In genomic region chr7:51446785-51447184, GRCh38 we compare ENCODE assay signal across 18 cellular contexts.
A peak's percentile ranks its signal among the peaks of the same experiment; 100 is the strongest.
DNase-seq lines count a peak whose midpoint lies in the region; ATAC-seq and TF ChIP-seq lines count a peak whose summit lies in the region.
"Had no signal": no experiment of that assay in that cellular context is flagged by ENCODE, and none has a peak within 500 bp of the region (broad histone marks: within the 10 kb centered on the region; RNA-seq: fewer than 3 reads in every experiment).

No MANE protein-coding gene starts in this region.

- no peaks in the 10 kb centered on the region for H3K27me3 ChIP-seq in GM23338 (ENCODE audit: insufficient read depth)
- peaks cover 4% of the 10 kb centered on the region; the same call in 1 of the 2 replicates for H3K27me3 ChIP-seq in HUES6 (ENCODE audit: control insufficient read depth, insufficient read depth, low read length)
- no peaks in the 10 kb centered on the region for H3K27me3 ChIP-seq in neural progenitor cell
- no peaks in the 10 kb centered on the region for H3K27me3 ChIP-seq in CD8-positive, alpha-beta T cell (ENCODE audit: insufficient read depth, low read length)
- H3K27me3 ChIP-seq in GM23248 (replicated peaks; ENCODE audit: insufficient read depth) = no peaks in the 10 kb centered on the region
- H3K27me3 ChIP-seq in effector memory CD4-positive, alpha-beta T cell (replicated peaks; ENCODE audit: control insufficient read depth, insufficient read depth, low read length, poor library complexity, severe bottlenecking) = no peaks in the 10 kb centered on the region

- H3K27ac ChIP-seq in GM23338 (ENCODE audit: low read depth) (no peak overlapping the region), HUES6 (ENCODE audit: low read depth, low read length) (no peak overlapping the region), neural progenitor cell (no peak overlapping the region), GM23248 (no peak overlapping the region)
- no peak overlapping the region for H3K27ac ChIP-seq in CD8-positive, alpha-beta T cell (ENCODE audit: low read depth, low read length)
- no peak overlapping the region for H3K27ac ChIP-seq in effector memory CD4-positive, alpha-beta T cell (ENCODE audit: insufficient read depth, low read length, poor library complexity, severe bottlenecking)
- H3K27ac ChIP-seq: HL-60 had no signal

- TF ChIP-seq CTCF in GM23338 (conservative IDR thresholded peaks at IDR 0.05; ENCODE audit: low read depth in 2 of 2) (no peak), glutamatergic neuron (IDR thresholded peaks at IDR 0.05; ENCODE audit: partially characterized antibody, unreplicated experiment) (no peak), neural progenitor cell (IDR thresholded peaks at IDR 0.05) (no peak)
- no peak for TF ChIP-seq CTCF in CD8-positive, alpha-beta T cell (IDR thresholded peaks at IDR 0.05)

- 24 to 36% methylated on average over 5 of the region's 5 CpGs for WGBS in GM23248 (ENCODE audit: low coverage in 1 of 2, low lambda C conversion rate in 2 of 2, missing lambda C conversion rate in 2 of 2), 2 experiments

- intact Hi-C loops in CD8-positive, alpha-beta T cell (cut with DNase I, micrococcal nuclease) = no loop called here

- H3K9me2 ChIP-seq in GM23338 (ENCODE audit: insufficient read depth) = 0 out of 2 replicates have a peak, but pooled peaks cover 14% of the 10 kb centered on the region
- no peaks in the 10 kb centered on the region for H3K9me2 ChIP-seq in GM23248 (ENCODE audit: insufficient read depth)

- peaks cover 32% of the 10 kb centered on the region for H3K4me1 ChIP-seq in GM23338 (ENCODE audit: insufficient read depth)
- H3K4me1 ChIP-seq in HUES6 (ENCODE audit: control insufficient read depth, insufficient read depth, low read length) = peaks cover 27% of the 10 kb centered on the region
- H3K4me1 ChIP-seq in neural progenitor cell = peaks cover 30% of the 10 kb centered on the region
- no peaks in the 10 kb centered on the region for H3K4me1 ChIP-seq in CD8-positive, alpha-beta T cell (ENCODE audit: insufficient read depth, low read length)
- no peaks in the 10 kb centered on the region for H3K4me1 ChIP-seq in GM23248 (ENCODE audit: insufficient read depth)
- no peaks in the 10 kb centered on the region for H3K4me1 ChIP-seq in effector memory CD4-positive, alpha-beta T cell (ENCODE audit: control insufficient read depth, insufficient read depth, low read length, poor library complexity, severe bottlenecking)

- H3K9me3 ChIP-seq in HUES6 (ENCODE audit: control insufficient read depth, insufficient read depth, low read depth, low read length) (peaks cover 27% of the 10 kb centered on the region), neural progenitor cell (ENCODE audit: low read depth) (peaks cover 15% of the 10 kb centered on the region), GM23248 (ENCODE audit: low read depth) (no peaks in the 10 kb centered on the region)
- no peaks in the 10 kb centered on the region for H3K9me3 ChIP-seq in CD8-positive, alpha-beta T cell (ENCODE audit: low read length)
- H3K9me3 ChIP-seq in effector memory CD4-positive, alpha-beta T cell (ENCODE audit: control insufficient read depth, low read length) = no peaks in the 10 kb centered on the region

- CTCF ChIA-PET in CD8-positive, alpha-beta T cell (lab: Charles Lee) = no interaction called here

- H3K4me3 ChIP-seq in GM23338 = no peak overlapping the region
- H3K4me3 ChIP-seq in HUES6 (ENCODE audit: low read depth, low read length) = peak overlapping the region; percentile 27; the same call in 1 of the 2 replicates
- H3K4me3 ChIP-seq in neural progenitor cell = no peak overlapping the region
- H3K4me3 ChIP-seq in CD8-positive, alpha-beta T cell (ENCODE audit: low read depth, low read length) = no peak overlapping the region
- H3K4me3 ChIP-seq in GM23248 = no peak overlapping the region
- no peak overlapping the region for H3K4me3 ChIP-seq in effector memory CD4-positive, alpha-beta T cell (ENCODE audit: insufficient read depth, low read depth, low read length, poor library complexity, severe bottlenecking)
- H3K4me3 ChIP-seq: GM12878 had no signal

- H3F3A ChIP-seq in GM23338 (replicated peaks; ENCODE audit: low read depth) (0 out of 2 replicates have a peak, but pooled peaks cover 3% of the 10 kb centered on the region), neural progenitor cell (ENCODE audit: low read depth) (peaks cover 22% of the 10 kb centered on the region), GM23248 (ENCODE audit: insufficient read depth) (no peaks in the 10 kb centered on the region)

- in situ Hi-C loops in GM23248 (cut with MboI) = no loop called here

- H3K36me3 Mint-ChIP-seq in GM23338 (ENCODE audit: low read depth) (peaks cover 22% of the 10 kb centered on the region), glutamatergic neuron (ENCODE audit: unreplicated experiment) (peaks cover 12% of the 10 kb centered on the region), neural progenitor cell (no peaks in the 10 kb centered on the region)
- H3K36me3 Mint-ChIP-seq in CD8-positive, alpha-beta T cell = no peaks in the 10 kb centered on the region

- DNase-seq in GM23338 (ENCODE audit: low spot score) (peak; percentile 29), glutamatergic neuron (no peak), neural progenitor cell (ENCODE audit: low spot score) (no peak), DMS153 treated with DMSO at 0.1 percent for 48 hours (lab: John Stamatoyannopoulos, UW; ENCODE audit: unreplicated experiment) (no peak), GM23248 (no peak)
- no peak for DNase-seq in CD8-positive, alpha-beta T cell
- no peak for DNase-seq in effector memory CD4-positive, alpha-beta T cell
- DNase-seq: C1 segment of cervical spinal cord; CD4-positive, alpha-beta T cell; DMS79 treated with DMSO at 0.1 percent for 48 hours; EL; IMR-90; Kasumi-1; KBM-7 had no signal

- H3K27ac Mint-ChIP-seq in GM23338 = no peak overlapping the region
- peak overlapping the region; percentile 9 for H3K27ac Mint-ChIP-seq in glutamatergic neuron (ENCODE audit: unreplicated experiment)
- no peak overlapping the region for H3K27ac Mint-ChIP-seq in neural progenitor cell
- H3K27ac Mint-ChIP-seq in CD8-positive, alpha-beta T cell = no peak overlapping the region
- H3K27ac Mint-ChIP-seq: B cell; CD4-positive, alpha-beta T cell had no signal

- no peaks in the 10 kb centered on the region for H4K20me1 ChIP-seq in GM23338 (replicated peaks; ENCODE audit: insufficient read depth)
- no peaks in the 10 kb centered on the region for H4K20me1 ChIP-seq in neural progenitor cell (ENCODE audit: low read depth)
- no peaks in the 10 kb centered on the region for H4K20me1 ChIP-seq in GM23248 (ENCODE audit: insufficient read depth)

- POLR2A ChIA-PET in CD8-positive, alpha-beta T cell (lab: Charles Lee) = no interaction called here

- peak; percentile 81 for ATAC-seq in GM23338
- ATAC-seq in CD8-positive, alpha-beta T cell = no peak
- ATAC-seq: GM12878 had no signal

- peaks cover 12% of the 10 kb centered on the region for H3K36me3 ChIP-seq in GM23338 (ENCODE audit: insufficient read depth)
- no peaks in the 10 kb centered on the region for H3K36me3 ChIP-seq in HUES6 (ENCODE audit: control insufficient read depth, insufficient read depth, low read length)
- no peaks in the 10 kb centered on the region for H3K36me3 ChIP-seq in neural progenitor cell
- no peaks in the 10 kb centered on the region for H3K36me3 ChIP-seq in CD8-positive, alpha-beta T cell (ENCODE audit: insufficient read depth, low read length)
- H3K36me3 ChIP-seq in GM23248 (ENCODE audit: low read depth) = no peaks in the 10 kb centered on the region
- no peaks in the 10 kb centered on the region for H3K36me3 ChIP-seq in effector memory CD4-positive, alpha-beta T cell (ENCODE audit: control insufficient read depth, insufficient read depth, low read length)

- H3K4me2 ChIP-seq in GM23338 (peak overlapping the region; percentile 67), neural progenitor cell (peak overlapping the region; percentile 31), GM23248 (ENCODE audit: unreplicated experiment) (no peak overlapping the region)

- peaks cover 30% of the 10 kb centered on the region for H3K9me3 Mint-ChIP-seq in GM23338
- H3K9me3 Mint-ChIP-seq in glutamatergic neuron (ENCODE audit: unreplicated experiment) = peaks cover 4% of the 10 kb centered on the region
- H3K9me3 Mint-ChIP-seq in neural progenitor cell = peaks cover 27% of the 10 kb centered on the region
- H3K9me3 Mint-ChIP-seq in CD8-positive, alpha-beta T cell = peaks cover 13% of the 10 kb centered on the region

- H3K27me3 Mint-ChIP-seq in GM23338 (ENCODE audit: insufficient read depth, low read depth, poor library complexity) = peaks cover 5% of the 10 kb centered on the region
- H3K27me3 Mint-ChIP-seq in glutamatergic neuron (ENCODE audit: unreplicated experiment) = peaks cover 4% of the 10 kb centered on the region
- peaks cover 13% of the 10 kb centered on the region for H3K27me3 Mint-ChIP-seq in neural progenitor cell (ENCODE audit: insufficient read depth, low read depth)
- H3K27me3 Mint-ChIP-seq in CD8-positive, alpha-beta T cell (ENCODE audit: low read depth) = no peaks in the 10 kb centered on the region
- H3K27me3 Mint-ChIP-seq: B cell had no signal

- H3K4me1 Mint-ChIP-seq in GM23338 (peaks cover 26% of the 10 kb centered on the region), glutamatergic neuron (ENCODE audit: low read depth, unreplicated experiment) (peaks cover 5% of the 10 kb centered on the region), neural progenitor cell (peaks cover 8% of the 10 kb centered on the region)
- no peaks in the 10 kb centered on the region for H3K4me1 Mint-ChIP-seq in CD8-positive, alpha-beta T cell (ENCODE audit: low read depth)
- H3K4me1 Mint-ChIP-seq: B cell had no signal

- no peaks in the 10 kb centered on the region for H3K79me2 ChIP-seq in GM23338 (replicated peaks; ENCODE audit: insufficient read depth)
- no peaks in the 10 kb centered on the region for H3K79me2 ChIP-seq in neural progenitor cell (ENCODE audit: low read depth)
- H3K79me2 ChIP-seq in GM23248 (ENCODE audit: insufficient read depth) = no peaks in the 10 kb centered on the region

- H2AFZ ChIP-seq in GM23338 = peak overlapping the region; percentile 97
- H2AFZ ChIP-seq in neural progenitor cell (replicated peaks) = peak overlapping the region; percentile 89
- H2AFZ ChIP-seq in GM23248 = no peak overlapping the region

- H3K4me3 Mint-ChIP-seq in GM23338 (peak overlapping the region; percentile 6; the same call in 1 of the 3 replicates), glutamatergic neuron (ENCODE audit: unreplicated experiment) (peak overlapping the region; percentile 5), neural progenitor cell (no peak overlapping the region)
- H3K4me3 Mint-ChIP-seq in CD8-positive, alpha-beta T cell = no peak overlapping the region
- H3K4me3 Mint-ChIP-seq: B cell; CD4-positive, alpha-beta T cell had no signal

- no peak overlapping the region for H3K9ac ChIP-seq in HUES6 (ENCODE audit: low read length)
- no peak overlapping the region for H3K9ac ChIP-seq in neural progenitor cell
- H3K9ac ChIP-seq in GM23248 = no peak overlapping the region

Comparison
In these comparisons a context has a peak if more than half of its experiments do, and no peak if none do; other contexts are left out.
1. H3K4me3 Mint-ChIP-seq: peak in GM23338 (single experiment) and glutamatergic neuron (single experiment); none in neural progenitor cell (single experiment) and CD8-positive, alpha-beta T cell (single experiment).